In the genomic region with DNA sequence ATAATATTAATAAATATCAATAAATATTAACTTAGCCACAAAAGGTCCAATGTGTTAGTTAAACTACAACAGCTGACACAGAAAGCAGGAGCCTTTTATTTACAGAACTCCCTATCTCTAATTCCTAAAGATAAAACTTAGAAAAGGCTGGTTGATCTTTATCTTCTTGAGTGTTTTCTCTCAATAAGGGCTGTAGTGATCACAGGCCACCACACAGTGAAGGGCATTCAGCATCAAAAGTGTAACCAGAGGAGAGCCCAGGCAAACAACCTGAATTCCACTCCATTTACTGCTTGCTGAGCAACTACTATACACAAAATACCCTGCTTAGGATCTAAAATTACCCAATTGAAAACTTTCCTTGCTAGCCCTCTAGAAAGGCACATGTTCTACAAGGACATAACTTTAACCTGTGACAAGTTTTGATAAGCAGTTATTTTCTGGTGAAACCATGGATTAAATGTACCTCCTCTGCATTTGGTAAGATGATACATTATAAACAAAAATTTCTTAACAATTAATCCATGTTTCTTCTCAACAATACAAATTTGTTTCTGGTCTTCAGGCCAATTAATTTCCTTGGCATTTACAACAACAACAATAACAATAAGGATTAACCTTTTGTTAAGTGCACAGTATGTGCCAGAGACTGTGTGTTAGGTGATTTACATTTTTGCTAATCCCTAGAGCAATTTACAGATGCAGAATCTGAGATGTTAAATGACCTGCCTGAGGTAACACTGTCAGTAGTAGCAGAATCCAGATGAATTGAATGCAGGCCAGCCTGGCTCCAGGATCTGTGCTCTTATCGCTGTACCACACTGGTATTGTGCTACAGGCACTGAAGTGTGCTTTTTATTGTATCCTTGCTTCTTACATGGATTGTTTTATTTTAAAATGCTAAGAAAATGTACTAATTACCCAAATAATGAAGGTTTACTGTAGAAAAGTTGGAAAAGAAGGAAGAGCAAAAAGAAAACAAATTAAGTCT, we compare ENCODE assay signal across 1 cellular context.
TF ChIP-seq lines count a peak whose summit lies in the region.

No MANE protein-coding gene starts in this region.

TF ChIP-seq in IMR-90, 13 proteins besides CTCF, POLR2A, EP300 and RAD21:
- TF ChIP-seq CHD1 (IDR thresholded peaks at IDR 0.05; ENCODE audit: low read depth, low read length) (no peak), FOS (IDR thresholded peaks at IDR 0.05; ENCODE audit: low read depth, low read length) (no peak), CEBPB (IDR thresholded peaks at IDR 0.05; ENCODE audit: low read depth, low read length) (no peak), MAZ (IDR thresholded peaks at IDR 0.05; ENCODE audit: borderline replicate concordance, low read depth, low read length) (no peak), SMC3 (IDR thresholded peaks at IDR 0.05; ENCODE audit: low read depth, low read length) (no peak), MAFK (IDR thresholded peaks at IDR 0.05; ENCODE audit: low read depth, low read length) (no peak), NFE2L2 (IDR thresholded peaks at IDR 0.05; ENCODE audit: low read depth, low read length) (no peak), BHLHE40 (IDR thresholded peaks at IDR 0.05; ENCODE audit: low read depth, low read length) (no peak), RFX5 (IDR thresholded peaks at IDR 0.05; ENCODE audit: low read depth, low read length) (no peak), MXI1 (IDR thresholded peaks at IDR 0.05; ENCODE audit: borderline replicate concordance, low read depth, low read length) (no peak)
- TF ChIP-seq, protein P1, sequence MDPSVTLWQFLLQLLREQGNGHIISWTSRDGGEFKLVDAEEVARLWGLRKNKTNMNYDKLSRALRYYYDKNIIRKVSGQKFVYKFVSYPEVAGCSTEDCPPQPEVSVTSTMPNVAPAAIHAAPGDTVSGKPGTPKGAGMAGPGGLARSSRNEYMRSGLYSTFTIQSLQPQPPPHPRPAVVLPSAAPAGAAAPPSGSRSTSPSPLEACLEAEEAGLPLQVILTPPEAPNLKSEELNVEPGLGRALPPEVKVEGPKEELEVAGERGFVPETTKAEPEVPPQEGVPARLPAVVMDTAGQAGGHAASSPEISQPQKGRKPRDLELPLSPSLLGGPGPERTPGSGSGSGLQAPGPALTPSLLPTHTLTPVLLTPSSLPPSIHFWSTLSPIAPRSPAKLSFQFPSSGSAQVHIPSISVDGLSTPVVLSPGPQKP (IDR thresholded peaks at IDR 0.05; ENCODE audit: borderline replicate concordance, low read depth, low read length): no peak
- TF ChIP-seq, protein P2, sequence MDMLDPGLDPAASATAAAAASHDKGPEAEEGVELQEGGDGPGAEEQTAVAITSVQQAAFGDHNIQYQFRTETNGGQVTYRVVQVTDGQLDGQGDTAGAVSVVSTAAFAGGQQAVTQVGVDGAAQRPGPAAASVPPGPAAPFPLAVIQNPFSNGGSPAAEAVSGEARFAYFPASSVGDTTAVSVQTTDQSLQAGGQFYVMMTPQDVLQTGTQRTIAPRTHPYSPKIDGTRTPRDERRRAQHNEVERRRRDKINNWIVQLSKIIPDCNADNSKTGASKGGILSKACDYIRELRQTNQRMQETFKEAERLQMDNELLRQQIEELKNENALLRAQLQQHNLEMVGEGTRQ (IDR thresholded peaks at IDR 0.05; ENCODE audit: low read depth, low read length): no peak
